ENCODE assay signal across 9 cellular contexts in the genomic region with DNA sequence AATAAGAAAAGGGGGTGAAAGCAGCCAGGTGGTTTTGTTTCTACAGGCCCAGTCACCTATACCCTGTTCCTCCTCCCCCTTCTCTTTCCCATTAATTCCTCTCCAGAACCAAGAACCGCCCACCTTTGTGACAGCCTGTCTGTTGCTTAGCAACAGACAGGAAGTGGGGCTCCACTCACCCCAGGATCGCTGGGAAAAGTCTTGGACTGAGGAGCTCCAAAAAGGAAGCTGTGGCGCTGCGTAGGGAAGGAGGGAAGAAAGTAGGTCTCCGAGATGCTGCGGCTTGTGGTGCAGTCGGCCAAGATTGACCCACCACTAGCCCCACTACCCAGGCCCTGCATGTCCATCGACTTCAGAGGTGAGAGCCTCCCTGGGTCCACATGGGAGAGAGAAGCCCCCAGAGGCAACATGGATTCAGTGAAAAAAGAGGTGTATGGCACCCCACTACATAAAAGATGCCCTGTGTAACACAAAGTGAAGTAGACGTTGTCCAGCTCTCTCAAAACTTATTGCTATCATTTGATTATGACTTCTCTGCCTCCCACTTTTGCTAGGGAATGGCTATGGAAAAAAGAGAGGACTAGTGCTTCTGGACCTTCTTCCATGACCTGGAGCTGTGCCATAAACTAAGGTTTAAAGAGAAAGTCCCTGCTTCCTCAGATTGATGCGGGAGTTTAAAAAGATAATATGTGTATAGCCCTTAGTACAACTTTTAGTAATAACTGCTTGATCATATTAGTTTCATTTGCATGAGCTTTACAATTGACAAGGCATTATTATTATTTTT. TPM values are rescaled to one million over a fixed set of nuclear protein-coding genes. Genes with fewer than 3 reads are reported as not detected.
A peak's percentile ranks its signal among the peaks of the same experiment; 100 is the strongest.
DNase-seq lines count a peak whose midpoint lies in the region; ATAC-seq and TF ChIP-seq lines count a peak whose summit lies in the region.
"Had no signal": no experiment of that assay in that cellular context is flagged by ENCODE, and none has a peak within 500 bp of the region (broad histone marks: within the 10 kb centered on the region; RNA-seq: fewer than 3 reads in every experiment).

A gene (plus strand): TSS at position 201 of the 787 bp plus-strand sequence. CDS start 73 bp downstream, at position 274.

- peak; percentile 78 for ATAC-seq in GM23338
- ATAC-seq in HG02884 (IDR thresholded peaks at IDR 0.05; ENCODE audit: unreplicated experiment) = no peak

- H3K27ac Mint-ChIP-seq in GM23338 (peak within 1 kb of the TSS; percentile 93), glutamatergic neuron (ENCODE audit: unreplicated experiment) (no peak within 1 kb of the TSS), HFFc6 (no peak within 1 kb of the TSS)

- no peaks in the 10 kb centered on the region for H3K36me3 ChIP-seq in GM23338 (ENCODE audit: insufficient read depth)
- H3K36me3 ChIP-seq in SJSA1 = no peaks in the 10 kb centered on the region
- H3K36me3 ChIP-seq in Karpas-422 (ENCODE audit: insufficient read depth, low read length) = no peaks in the 10 kb centered on the region

- H3K9me3 Mint-ChIP-seq in GM23338 (no peaks in the 10 kb centered on the region), glutamatergic neuron (ENCODE audit: unreplicated experiment) (peaks cover 1% of the 10 kb centered on the region), HFFc6 (no peaks in the 10 kb centered on the region)

- TF ChIP-seq CTCF in GM23338 (conservative IDR thresholded peaks at IDR 0.05; ENCODE audit: low read depth in 2 of 2) (no peak), glutamatergic neuron (IDR thresholded peaks at IDR 0.05; ENCODE audit: partially characterized antibody, unreplicated experiment) (no peak), HFFc6 (IDR thresholded peaks at IDR 0.05) (no peak)

- peak within 1 kb of the TSS; percentile 51 for H3K4me3 ChIP-seq in GM23338
- peak within 1 kb of the TSS; percentile 16; the same call in 1 of the 2 replicates for H3K4me3 ChIP-seq in SJSA1
- no peak within 1 kb of the TSS for H3K4me3 ChIP-seq in Karpas-422 (ENCODE audit: low read length)

- H3K4me3 Mint-ChIP-seq in GM23338 (peak within 1 kb of the TSS; percentile 94), glutamatergic neuron (ENCODE audit: unreplicated experiment) (peak within 1 kb of the TSS; percentile 78), HFFc6 (no peak within 1 kb of the TSS)

- H3K4me2 ChIP-seq in GM23338 (peak within 1 kb of the TSS; percentile 75), Karpas-422 (ENCODE audit: low read depth, low read length, poor library complexity, severe bottlenecking) (no peak within 1 kb of the TSS)

- H3K79me2 ChIP-seq in GM23338 (replicated peaks; ENCODE audit: insufficient read depth) = 0 out of 2 replicates have a peak, but pooled peaks cover under 1% of the 10 kb centered on the region
- H3K79me2 ChIP-seq in Karpas-422 (ENCODE audit: low read length) = peaks cover 1% of the 10 kb centered on the region

- H3K36me3 Mint-ChIP-seq in GM23338 (ENCODE audit: low read depth) (no peaks in the 10 kb centered on the region), glutamatergic neuron (ENCODE audit: unreplicated experiment) (no peaks in the 10 kb centered on the region), HFFc6 (ENCODE audit: low read depth) (no peaks in the 10 kb centered on the region)

- H3K9me2 ChIP-seq in GM23338 (ENCODE audit: insufficient read depth) = no peaks in the 10 kb centered on the region
- no peaks in the 10 kb centered on the region for H3K9me2 ChIP-seq in Karpas-422 (replicated peaks; ENCODE audit: insufficient read depth, low read length)

- peaks cover 10% of the 10 kb centered on the region for H3K27me3 Mint-ChIP-seq in GM23338 (ENCODE audit: insufficient read depth, low read depth, poor library complexity)
- peaks cover 6% of the 10 kb centered on the region for H3K27me3 Mint-ChIP-seq in glutamatergic neuron (ENCODE audit: unreplicated experiment)
- peaks cover 2% of the 10 kb centered on the region; the same call in 1 of the 2 replicates for H3K27me3 Mint-ChIP-seq in HFFc6 (ENCODE audit: insufficient read depth)

- no peak within 1 kb of the TSS for H3K27ac ChIP-seq in GM23338 (ENCODE audit: low read depth)
- H3K27ac ChIP-seq in SJSA1 = no peak within 1 kb of the TSS
- H3K27ac ChIP-seq in Karpas-422 (ENCODE audit: low read length) = no peak within 1 kb of the TSS

- H3K9ac ChIP-seq in Karpas-422 (ENCODE audit: low read length) = no peak within 1 kb of the TSS

- H4K20me1 ChIP-seq in GM23338 (replicated peaks; ENCODE audit: insufficient read depth) = no peaks in the 10 kb centered on the region
- no peaks in the 10 kb centered on the region for H4K20me1 ChIP-seq in Karpas-422 (ENCODE audit: insufficient read depth, low read depth, low read length)

- H3K4me1 Mint-ChIP-seq in GM23338 (peaks cover 5% of the 10 kb centered on the region), glutamatergic neuron (ENCODE audit: low read depth, unreplicated experiment) (no peaks in the 10 kb centered on the region), HFFc6 (ENCODE audit: low read depth) (no peaks in the 10 kb centered on the region; the same call in 1 of the 2 replicates)

- no peaks in the 10 kb centered on the region for H3F3A ChIP-seq in GM23338 (replicated peaks; ENCODE audit: low read depth)

- H3K4me1 ChIP-seq in GM23338 (ENCODE audit: insufficient read depth) (no peaks in the 10 kb centered on the region), SJSA1 (replicated peaks) (peaks cover 11% of the 10 kb centered on the region), Karpas-422 (ENCODE audit: low read length) (peaks cover 4% of the 10 kb centered on the region)

- H2AFZ ChIP-seq in GM23338 = peak within 1 kb of the TSS; percentile 33; the same call in 1 of the 2 replicates
- no peak within 1 kb of the TSS for H2AFZ ChIP-seq in Karpas-422 (ENCODE audit: low read length)

- H3K9me3 ChIP-seq in SJSA1 (replicated peaks) = no peaks in the 10 kb centered on the region
- no peaks in the 10 kb centered on the region for H3K9me3 ChIP-seq in Karpas-422 (ENCODE audit: low read length)

- no peaks in the 10 kb centered on the region for H3K27me3 ChIP-seq in GM23338 (ENCODE audit: insufficient read depth)
- no peaks in the 10 kb centered on the region for H3K27me3 ChIP-seq in SJSA1 (replicated peaks)
- no peaks in the 10 kb centered on the region for H3K27me3 ChIP-seq in Karpas-422 (ENCODE audit: low read length)

- DNase-seq in GM23338 (ENCODE audit: low spot score) = peak; percentile 96
- no peak for DNase-seq in SJSA1 (ENCODE audit: low read depth in 1 of 2, low spot score in 2 of 2)
- no peak for DNase-seq in glutamatergic neuron
- DNase-seq in putamen (ENCODE audit: low spot score) = peak; percentile 73
- no peak for DNase-seq in Karpas-422
- no peak for DNase-seq in SKM-1 (lab: John Stamatoyannopoulos, UW; ENCODE audit: unreplicated experiment)
- no peak for DNase-seq in HFFc6
- DNase-seq: activated CD4-positive, alpha-beta T cell treated with anti-CD3 and anti-CD28 coated beads, Interleukin-2, amount 50 U/mL, for 48 hours had no signal

TF ChIP-seq in GM23338, 12 proteins besides CTCF, POLR2A, EP300 and RAD21:
- TF ChIP-seq, protein P1, sequence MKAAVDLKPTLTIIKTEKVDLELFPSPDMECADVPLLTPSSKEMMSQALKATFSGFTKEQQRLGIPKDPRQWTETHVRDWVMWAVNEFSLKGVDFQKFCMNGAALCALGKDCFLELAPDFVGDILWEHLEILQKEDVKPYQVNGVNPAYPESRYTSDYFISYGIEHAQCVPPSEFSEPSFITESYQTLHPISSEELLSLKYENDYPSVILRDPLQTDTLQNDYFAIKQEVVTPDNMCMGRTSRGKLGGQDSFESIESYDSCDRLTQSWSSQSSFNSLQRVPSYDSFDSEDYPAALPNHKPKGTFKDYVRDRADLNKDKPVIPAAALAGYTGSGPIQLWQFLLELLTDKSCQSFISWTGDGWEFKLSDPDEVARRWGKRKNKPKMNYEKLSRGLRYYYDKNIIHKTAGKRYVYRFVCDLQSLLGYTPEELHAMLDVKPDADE (IDR thresholded peaks at IDR 0.05) = 0 out of 2 replicates have a peak, but pooled peaks have one; percentile 18
- TF ChIP-seq POLR2AphosphoS5 (IDR thresholded peaks at IDR 0.05; ENCODE audit: low read depth) = peak; percentile 64
- no peak for TF ChIP-seq NANOG (IDR thresholded peaks at IDR 0.05; ENCODE audit: borderline replicate concordance)

RNA-seq across cellular contexts. Expression of the gene that starts here (rescaled TPM):
- 0.27 and 0.76 TPM in 2 replicates for total RNA-seq in GM23338 (2014; rRNA removed; shearing (Covaris generic))
- 0.07 and 0.18 TPM in 2 replicates for polyA plus RNA-seq in GM23338 (2016; fragmentation: Nextera tagmentation; extraction: Ambion mirVana)
- total RNA-seq in SJSA1 (2014; rRNA removed; shearing (Covaris generic)) = not detected in 2 replicates
- total RNA-seq in glutamatergic neuron (ENCODE audit: unreplicated experiment) = 0.51 TPM
- total RNA-seq in Karpas-422 (2014; rRNA removed; shearing (Covaris generic); ENCODE audit: low replicate concordance) = not detected in 2 replicates
- total RNA-seq in HFFc6 (2021; fragmentation: NEBNext Ultra II Directional; extraction: Animal tissue kit (Norgen Biotek cat#: 25700)) = not detected

Comparison
In these comparisons a context has a peak if more than half of its experiments do, and no peak if none do; other contexts are left out.
1. Peak in DNase-seq, ATAC-seq, H3K4me3 ChIP-seq and H3K4me2 ChIP-seq in GM23338; RNA of the gene not detected or under 1 TPM.